ENCODE assay signal across 8 cellular contexts in genomic region chr7:100826546-100827329, GRCh38. TPM values are rescaled to one million over a fixed set of nuclear protein-coding genes. Genes with fewer than 3 reads are reported as not detected.
DNase-seq lines count a peak whose midpoint lies in the region; ATAC-seq and TF ChIP-seq lines count a peak whose summit lies in the region.

No MANE protein-coding gene starts in this region.

- no peak overlapping the region for H3K4me3 ChIP-seq in CD8-positive, alpha-beta memory T cell (ENCODE audit: low read length)
- H3K4me3 ChIP-seq in Peyer's patch = peak overlapping the region; percentile 33 to 89 (median 64)
- peak overlapping the region; percentile 71 to 72 for H3K4me3 ChIP-seq in esophagus (ENCODE audit: low read depth in 1 of 2, low read length in 2 of 2)

- H3K36me3 Mint-ChIP-seq in CD8-positive, alpha-beta memory T cell = peaks cover 0 to 3% (median 2%) of the 10 kb centered on the region in 3 donors
- peaks cover 2% of the 10 kb centered on the region for H3K36me3 Mint-ChIP-seq in neural crest cell (ENCODE audit: low read depth)

- H3K27ac Mint-ChIP-seq in CD8-positive, alpha-beta memory T cell = peak overlapping the region in 1 of 8 donors; percentile 1
- H3K27ac Mint-ChIP-seq in neural crest cell (ENCODE audit: unreplicated experiment) = peak overlapping the region; percentile 97

- 1 to 2% methylated on average over 35 to 69 of the region's 69 CpGs for WGBS in esophagus, 2 donors

- peaks cover 17% of the 10 kb centered on the region for H3K27me3 ChIP-seq in CD8-positive, alpha-beta memory T cell (ENCODE audit: insufficient read depth, low read length, poor library complexity, severe bottlenecking)
- H3K27me3 ChIP-seq in Peyer's patch (no peaks in the 10 kb centered on the region), esophagus (ENCODE audit: control insufficient read depth in 1 of 2, insufficient read depth in 2 of 2, low read length in 2 of 2) (no peaks in the 10 kb centered on the region)

- H3K4me1 ChIP-seq in CD8-positive, alpha-beta memory T cell (ENCODE audit: insufficient read depth, low read length) = peaks cover 13% of the 10 kb centered on the region
- H3K4me1 ChIP-seq in Peyer's patch (peaks cover 0 to 43% (median 7%) of the 10 kb centered on the region in 4 donors), esophagus (ENCODE audit: control insufficient read depth in 2 of 2, insufficient read depth in 2 of 2, low read length in 1 of 2) (peaks cover 9 to 11% of the 10 kb centered on the region in 2 donors)

- peak overlapping the region; percentile 59 for H3K27ac ChIP-seq in CD8-positive, alpha-beta memory T cell (ENCODE audit: low read depth, low read length)
- peak overlapping the region; percentile 51 to 87 (median 72) for H3K27ac ChIP-seq in Peyer's patch
- peak overlapping the region; percentile 41 to 86 for H3K27ac ChIP-seq in esophagus (ENCODE audit: low read depth in 2 of 2, low read length in 1 of 2)

- no peaks in the 10 kb centered on the region for H3K36me3 ChIP-seq in CD8-positive, alpha-beta memory T cell (ENCODE audit: insufficient read depth, low read length)
- H3K36me3 ChIP-seq in Peyer's patch (peaks cover 0 to 19% (median 0%) of the 10 kb centered on the region in 3 donors), esophagus (ENCODE audit: control insufficient read depth in 2 of 2, insufficient read depth in 2 of 2, low read length in 1 of 2) (peaks cover 8 to 19% of the 10 kb centered on the region in 2 donors)

- H3K9me3 Mint-ChIP-seq in CD8-positive, alpha-beta memory T cell = peaks cover 0 to 4% (median 0%) of the 10 kb centered on the region in 5 donors
- H3K9me3 Mint-ChIP-seq in neural crest cell = no peaks in the 10 kb centered on the region

- peak overlapping the region; percentile 31 to 89 (median 71) for H3K4me3 Mint-ChIP-seq in CD8-positive, alpha-beta memory T cell
- peak overlapping the region; percentile 98 for H3K4me3 Mint-ChIP-seq in neural crest cell

- no peaks in the 10 kb centered on the region for H3K9me3 ChIP-seq in CD8-positive, alpha-beta memory T cell (ENCODE audit: low read length)
- peaks cover 0 to 4% (median 0%) of the 10 kb centered on the region in 4 donors for H3K9me3 ChIP-seq in Peyer's patch
- H3K9me3 ChIP-seq in esophagus (ENCODE audit: control insufficient read depth in 2 of 2, insufficient read depth in 1 of 2, low read depth in 1 of 2, low read length in 1 of 2) = no peaks in the 10 kb centered on the region

- TF ChIP-seq CTCF in Peyer's patch (IDR thresholded peaks at IDR 0.05) = no peak
- no peak for TF ChIP-seq CTCF in neural crest cell (conservative IDR thresholded peaks at IDR 0.05)

- TF ChIP-seq POLR2A in Peyer's patch (IDR thresholded peaks at IDR 0.05) = no peak

- POLR2A ChIA-PET in CD8-positive, alpha-beta memory T cell (lab: Charles Lee) = no interaction called here

- H3K27me3 Mint-ChIP-seq in CD8-positive, alpha-beta memory T cell = peaks cover 34 to 50% of the 10 kb centered on the region in 2 donors
- H3K27me3 Mint-ChIP-seq in neural crest cell (ENCODE audit: low read depth) = peaks cover 3% of the 10 kb centered on the region

- peaks cover 16 to 27% (median 24%) of the 10 kb centered on the region in 3 donors for H3K4me1 Mint-ChIP-seq in CD8-positive, alpha-beta memory T cell
- peaks cover 28% of the 10 kb centered on the region for H3K4me1 Mint-ChIP-seq in neural crest cell

- no peak for DNase-seq in CD8-positive, alpha-beta memory T cell
- DNase-seq in Peyer's patch (no peak), neural crest cell (ENCODE audit: low read depth, low spot score) (no peak), NCI-H1436 (lab: John Stamatoyannopoulos, UW) (no peak), dedifferentiated amniotic fluid mesenchymal stem cell (ENCODE audit: extremely low spot score) (no peak)

- ATAC-seq in HG02852 (IDR thresholded peaks at IDR 0.05; ENCODE audit: unreplicated experiment) = no peak
- ATAC-seq in GM18517 (IDR thresholded peaks at IDR 0.05; ENCODE audit: unreplicated experiment) = no peak

- CTCF ChIA-PET in CD8-positive, alpha-beta memory T cell (lab: Charles Lee) = no interaction called here

RNA-seq across cellular contexts. Expression of gene EPHB4, which starts 0.6 kb away (rescaled TPM):
- total RNA-seq in CD8-positive, alpha-beta memory T cell = 1 to 10 TPM; 2.5 to 2.9 TPM
- polyA plus RNA-seq in CD8-positive, alpha-beta memory T cell = not detected
- 10 to 100 TPM; 10.3 to 48.7 (median 31.7) TPM for total RNA-seq in Peyer's patch
- 10 to 100 TPM; 12.8 to 15.7 TPM for polyA plus RNA-seq in esophagus
- 80.4 and 84.5 TPM in 2 replicates for total RNA-seq in neural crest cell

RNA-seq across cellular contexts. Expression of gene SLC12A9, which starts 25.8 kb away (rescaled TPM):
- total RNA-seq in CD8-positive, alpha-beta memory T cell = 10 to 100 TPM; 24.7 to 29.1 TPM
- polyA plus RNA-seq in CD8-positive, alpha-beta memory T cell = 9.5 TPM
- total RNA-seq in Peyer's patch = 10 to 100 TPM; 24.8 to 51.1 (median 28.2) TPM
- polyA plus RNA-seq in esophagus = 10 to 100 TPM; 13.8 to 23.0 TPM
- 25.2 and 27.7 TPM in 2 replicates for total RNA-seq in neural crest cell

RNA-seq across cellular contexts. Expression of gene TRIP6, which starts 40.4 kb away (rescaled TPM):
- 10 to 100 TPM; 36.8 to 37.7 TPM for total RNA-seq in CD8-positive, alpha-beta memory T cell
- 2.0 TPM for polyA plus RNA-seq in CD8-positive, alpha-beta memory T cell
- total RNA-seq in Peyer's patch (10 to 100 TPM in 3 of 4 donors, 1 to 10 TPM in 1; 8.8 to 22.3 (median 15.4) TPM), neural crest cell (34.8 and 39.7 TPM in 2 replicates)
- 10 to 100 TPM; 39.4 to 75.0 TPM for polyA plus RNA-seq in esophagus

RNA-seq across cellular contexts. Expression of gene SRRT, which starts 48.2 kb away (rescaled TPM):
- 100 to 1,000 TPM; 285 to 290 TPM for total RNA-seq in CD8-positive, alpha-beta memory T cell
- polyA plus RNA-seq in CD8-positive, alpha-beta memory T cell = 90.7 TPM
- total RNA-seq in Peyer's patch = 100 to 1,000 TPM in 2 of 4 donors, 10 to 100 TPM in 2; 60.9 to 272 (median 113) TPM
- 100 to 1,000 TPM in 1 of 2 donors, 10 to 100 TPM in 1; 70.7 to 105 TPM for polyA plus RNA-seq in esophagus
- total RNA-seq in neural crest cell = 330 and 356 TPM in 2 replicates
